In genomic region chr2:60453896-60454295, GRCh38 we compare ENCODE assay signal across 2 cellular contexts.
TF ChIP-seq lines count a peak whose summit lies in the region.

No MANE protein-coding gene starts in this region.

TF ChIP-seq in HEK293, 187 proteins besides CTCF, POLR2A, EP300 and RAD21:
- TF ChIP-seq PRDM2 (tag by site-specific recombination; IDR thresholded peaks at IDR 0.05; ENCODE audit: borderline replicate concordance) (no peak), ZNF596 (tag by site-specific recombination; IDR thresholded peaks at IDR 0.05) (0 out of 2 replicates have a peak, but pooled peaks have one; percentile 49)

TF ChIP-seq in H1, 55 proteins besides CTCF, POLR2A, EP300 and RAD21:
- no peak for TF ChIP-seq SRF (IDR thresholded peaks at IDR 0.05; ENCODE audit: low read depth, low read length)
- peak; percentile 35; the same call in 1 of the 2 replicates for TF ChIP-seq MAFK (IDR thresholded peaks at IDR 0.05; ENCODE audit: low read depth, low read length)
TF ChIP-seq in H1: peak in this region for 1.
